In the genomic region with DNA sequence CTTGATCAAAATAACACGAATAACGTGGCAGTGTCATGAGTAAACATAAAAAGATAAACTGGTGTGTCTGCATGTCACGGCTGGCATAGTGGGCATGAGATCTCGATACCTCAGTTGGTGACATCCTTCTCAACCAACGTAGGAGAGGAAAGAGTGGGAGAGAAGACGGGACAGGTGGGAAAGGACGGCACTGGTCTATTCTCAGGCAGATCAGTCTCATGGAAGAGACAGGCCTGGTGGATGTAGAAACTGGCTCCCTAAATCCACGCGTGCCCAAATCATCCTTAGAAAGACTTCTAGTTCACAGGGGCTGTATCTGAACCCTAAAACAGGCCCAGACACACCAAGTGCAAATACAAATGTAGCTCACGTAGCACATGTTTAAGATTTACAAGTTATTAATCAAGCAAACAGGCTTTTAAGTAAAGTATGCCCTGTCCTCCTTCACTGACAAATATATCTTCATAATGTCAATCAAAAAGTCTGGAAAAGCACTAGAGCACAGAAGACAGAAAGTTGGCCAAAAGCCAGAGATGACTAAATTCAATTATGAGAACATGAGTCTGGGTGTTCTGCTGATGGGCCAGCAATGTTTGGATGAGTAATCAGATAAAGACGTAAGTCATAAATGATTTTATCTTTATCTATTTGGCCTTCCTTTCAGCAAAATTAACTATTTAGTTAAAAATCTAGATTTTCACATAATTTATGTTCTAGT, we compare ENCODE assay signal across 13 cellular contexts. TPM values are rescaled to one million over a fixed set of nuclear protein-coding genes. Genes with fewer than 3 reads are reported as not detected.
DNase-seq lines count a peak whose midpoint lies in the region; ATAC-seq and TF ChIP-seq lines count a peak whose summit lies in the region.
"Had no signal": no experiment of that assay in that cellular context is flagged by ENCODE, and none has a peak within 500 bp of the region (broad histone marks: within the 10 kb centered on the region; RNA-seq: fewer than 3 reads in every experiment).

No MANE protein-coding gene starts in this region.

- no peaks in the 10 kb centered on the region for H3K27me3 ChIP-seq in brain microvascular endothelial cell (replicated peaks)

- H3K9me3 Mint-ChIP-seq in natural killer cell: no peaks in the 10 kb centered on the region

- DNase-seq in NCI-H1417 (lab: John Stamatoyannopoulos, UW) (peak in 2 of 3 experiments; percentile 2 to 50), NCI-H1417 treated with DMSO at 0.1 percent for 48 hours (lab: John Stamatoyannopoulos, UW) (no peak), LNCaP clone FGC (ENCODE audit: low read depth) (peak; percentile 52), brain microvascular endothelial cell (peak; percentile 37), natural killer cell (no peak), Kasumi-1 (lab: John Stamatoyannopoulos, UW) (no peak), DMS53 treated with DMSO at 0.1 percent for 48 hours (lab: John Stamatoyannopoulos, UW; ENCODE audit: unreplicated experiment) (no peak)
- DNase-seq: activated CD4-positive, CD25-positive, alpha-beta regulatory T cell; activated naive CD4-positive, alpha-beta T cell treated with anti-CD3 and anti-CD28 coated beads for 36 hours; DND-41; NCI-H2171 treated with DMSO at 0.1 percent for 48 hours had no signal

- H3K4me3 ChIP-seq in LNCaP clone FGC (ENCODE audit: low read depth, low read length) (no peak overlapping the region), brain microvascular endothelial cell (ENCODE audit: low read depth, low read length) (no peak overlapping the region)

- ATAC-seq in natural killer cell (no peak), HG02973 (IDR thresholded peaks at IDR 0.05; ENCODE audit: unreplicated experiment) (no peak)
- ATAC-seq: stimulated activated memory B cell treated with anti-CD40 and anti-IgM and Interleukin-4, amounts not matched to agents 10 μg/mL and 1 μg/mL and 100 μg/mL, for 72 hours had no signal

- H3K36me3 ChIP-seq in brain microvascular endothelial cell (replicated peaks): no peaks in the 10 kb centered on the region

- in situ Hi-C loops in brain microvascular endothelial cell (cut with HindIII; ENCODE audit: low pct_ligation_motif_present, low sequenced_read_pairs): no loop called here

- peak overlapping the region; percentile 42 to 52 for H3K27ac Mint-ChIP-seq in natural killer cell
- H3K27ac Mint-ChIP-seq: activated naive CD4-positive, alpha-beta T cell treated with anti-CD3 and anti-CD28 coated beads for 36 hours; stimulated activated memory B cell treated with anti-CD40 and anti-IgM and Interleukin-4, amounts not matched to agents 10 μg/mL and 1 μg/mL and 100 μg/mL, for 72 hours had no signal

- no peak overlapping the region for H3K4me3 Mint-ChIP-seq in natural killer cell
- H3K4me3 Mint-ChIP-seq: activated naive CD4-positive, alpha-beta T cell treated with anti-CD3 and anti-CD28 coated beads for 36 hours; stimulated activated memory B cell treated with anti-CD40 and anti-IgM and Interleukin-4, amounts not matched to agents 10 μg/mL and 1 μg/mL and 100 μg/mL, for 72 hours had no signal

- no peak overlapping the region for H3K27ac ChIP-seq in brain microvascular endothelial cell

- no peaks in the 10 kb centered on the region for H3K27me3 Mint-ChIP-seq in natural killer cell (ENCODE audit: low read depth in 2 of 2)
- H3K27me3 Mint-ChIP-seq: stimulated activated memory B cell treated with anti-CD40 and anti-IgM and Interleukin-4, amounts not matched to agents 10 μg/mL and 1 μg/mL and 100 μg/mL, for 72 hours had no signal

- H3K36me3 Mint-ChIP-seq in natural killer cell: peaks cover 11% of the 10 kb centered on the region

- intact Hi-C loops in natural killer cell (cut with micrococcal nuclease): no loop called here

- TF ChIP-seq CTCF in LNCaP clone FGC (IDR thresholded peaks at IDR 0.05; ENCODE audit: control insufficient read depth, extremely low read depth, insufficient read depth) (no peak), brain microvascular endothelial cell (IDR thresholded peaks at IDR 0.05; ENCODE audit: low read depth, low read length, missing control alignments) (no peak), natural killer cell (IDR thresholded peaks at IDR 0.05) (no peak)

- peaks cover 68 to 73% of the 10 kb centered on the region in 2 donors for H3K4me1 Mint-ChIP-seq in natural killer cell

RNA-seq across cellular contexts. Expression of gene SFMBT2, which starts 56.3 kb away (rescaled TPM):
- total RNA-seq in natural killer cell: 10 to 100 TPM; 50.4 to 70.4 (median 52.2) TPM

Comparison
In these comparisons a context has a peak if more than half of its experiments do, and no peak if none do; other contexts are left out.
1. DNase-seq: peak in NCI-H1417 (2 of 3), LNCaP clone FGC (single experiment) and brain microvascular endothelial cell (single experiment); none in NCI-H1417 treated with DMSO at 0.1 percent for 48 hours (single experiment), natural killer cell (single experiment), Kasumi-1 (0 of 2) and DMS53 treated with DMSO at 0.1 percent for 48 hours (single experiment).